9 cellular contexts compared by ENCODE assay signal in genomic region chrX:100413231-100413630, GRCh38. TPM values are rescaled to one million over a fixed set of nuclear protein-coding genes. Genes with fewer than 3 reads are reported as not detected.
DNase-seq lines count a peak whose midpoint lies in the region; ATAC-seq, FAIRE-seq and TF ChIP-seq lines count a peak whose summit lies in the region.
"Had no signal": no experiment of that assay in that cellular context is flagged by ENCODE, and none has a peak within 500 bp of the region (broad histone marks: within the 10 kb centered on the region; RNA-seq: fewer than 3 reads in every experiment).

No MANE protein-coding gene starts in this region.

- WGBS in psoas muscle, 3 donors: 1 to 4% (median 3%) methylated on average over 5 of the region's 5 CpGs

- H3K27me3 ChIP-seq in foreskin keratinocyte (peaks cover 50% of the 10 kb centered on the region), psoas muscle (ENCODE audit: insufficient read depth in 3 of 3, low read length in 2 of 3) (peaks cover 0 to 71% (median 11%) of the 10 kb centered on the region in 3 donors)
- no peaks in the 10 kb centered on the region for H3K27me3 ChIP-seq in effector memory CD4-positive, alpha-beta T cell (replicated peaks; ENCODE audit: control insufficient read depth, insufficient read depth, low read length, poor library complexity, severe bottlenecking)

- no peak overlapping the region for H3K27ac ChIP-seq in foreskin keratinocyte
- no peak overlapping the region for H3K27ac ChIP-seq in psoas muscle
- no peak overlapping the region for H3K27ac ChIP-seq in effector memory CD4-positive, alpha-beta T cell (ENCODE audit: insufficient read depth, low read length, poor library complexity, severe bottlenecking)

- DNase-seq in stimulated activated CD4-positive, alpha-beta T cell treated with anti-CD3 and anti-CD28 coated beads, Interleukin-4, amount 100 ng/mL, for 1 hour: peak; percentile 12
- no peak for DNase-seq in stimulated activated CD4-positive, alpha-beta T cell treated with anti-CD3 and anti-CD28 coated beads, Interleukin-1b, Interleukin-23, amount 100 ng/mL, for 48 hours
- DNase-seq in HCEC 1CT: peak; percentile 8
- DNase-seq in NB4 (ENCODE audit: low read depth): peak; percentile 56
- peak; percentile 10 to 26 for DNase-seq in foreskin keratinocyte
- peak in 1 of 2 donors; percentile 24 for DNase-seq in psoas muscle
- no peak for DNase-seq in effector memory CD4-positive, alpha-beta T cell
- DNase-seq: naive B cell had no signal

- H3K9me3 ChIP-seq in psoas muscle: no peaks in the 10 kb centered on the region
- no peaks in the 10 kb centered on the region for H3K9me3 ChIP-seq in effector memory CD4-positive, alpha-beta T cell (ENCODE audit: control insufficient read depth, low read length)

- no peaks in the 10 kb centered on the region for H3K36me3 ChIP-seq in psoas muscle (ENCODE audit: insufficient read depth in 1 of 2, low read depth in 1 of 2)
- H3K36me3 ChIP-seq in effector memory CD4-positive, alpha-beta T cell (ENCODE audit: control insufficient read depth, insufficient read depth, low read length): no peaks in the 10 kb centered on the region

- ATAC-seq in foreskin keratinocyte (peak; percentile 66), psoas muscle (peak in 2 of 4 donors; percentile 42 to 62)

- TF ChIP-seq POLR2A in NB4 (IDR thresholded peaks at IDR 0.05; ENCODE audit: extremely low read depth, insufficient read length): no peak

- H3K4me1 ChIP-seq in foreskin keratinocyte: no peaks in the 10 kb centered on the region
- no peaks in the 10 kb centered on the region for H3K4me1 ChIP-seq in psoas muscle
- H3K4me1 ChIP-seq in effector memory CD4-positive, alpha-beta T cell (ENCODE audit: control insufficient read depth, insufficient read depth, low read length, poor library complexity, severe bottlenecking): peaks cover 3% of the 10 kb centered on the region

- FAIRE-seq in TTC549 (lab: Jason Lieb, UNC): peak; percentile 77

- intact Hi-C loops in psoas muscle (cut with DNase I): no loop called here

- H3K4me3 ChIP-seq in NB4 (ENCODE audit: low read depth, low read length) (no peak overlapping the region), psoas muscle (no peak overlapping the region)
- H3K4me3 ChIP-seq in effector memory CD4-positive, alpha-beta T cell (ENCODE audit: insufficient read depth, low read depth, low read length, poor library complexity, severe bottlenecking): no peak overlapping the region

- TF ChIP-seq CTCF in NB4 (IDR thresholded peaks at IDR 0.05; ENCODE audit: low read depth, low read length): peak; percentile 7
- peak; percentile 66 for TF ChIP-seq CTCF in foreskin keratinocyte (conservative IDR thresholded peaks at IDR 0.05)
- peak; percentile 51 for TF ChIP-seq CTCF in psoas muscle (IDR thresholded peaks at IDR 0.05)

RNA-seq across cellular contexts. Expression of gene PCDH19, which starts 3.2 kb away (rescaled TPM):
- total RNA-seq in foreskin keratinocyte (under 0.01 TPM in 1 of 2 replicates, not detected in the other), psoas muscle (1 to 10 TPM in 1 of 4 donors, under 1 TPM in 3; 0.40 to 1.2 (median 0.90) TPM)
- polyA plus RNA-seq in foreskin keratinocyte (not detected in 2 replicates), psoas muscle (under 1 TPM; 0.13 to 0.23 (median 0.18) TPM)

Comparison
In these comparisons a context has a peak if more than half of its experiments do, and no peak if none do; other contexts are left out.
1. DNase-seq: peak in stimulated activated CD4-positive, alpha-beta T cell treated with anti-CD3 and anti-CD28 coated beads, Interleukin-4, amount 100 ng/mL, for 1 hour (single experiment), HCEC 1CT (single experiment), NB4 (single experiment) and foreskin keratinocyte (2 of 2); none in stimulated activated CD4-positive, alpha-beta T cell treated with anti-CD3 and anti-CD28 coated beads, Interleukin-1b, Interleukin-23, amount 100 ng/mL, for 48 hours (single experiment) and effector memory CD4-positive, alpha-beta T cell (0 of 3).
2. CTCF ChIP-seq: peak in every context shown above with its lines; median percentile 66 in foreskin keratinocyte; 51 in psoas muscle; 7 in NB4.